In the genomic region with DNA sequence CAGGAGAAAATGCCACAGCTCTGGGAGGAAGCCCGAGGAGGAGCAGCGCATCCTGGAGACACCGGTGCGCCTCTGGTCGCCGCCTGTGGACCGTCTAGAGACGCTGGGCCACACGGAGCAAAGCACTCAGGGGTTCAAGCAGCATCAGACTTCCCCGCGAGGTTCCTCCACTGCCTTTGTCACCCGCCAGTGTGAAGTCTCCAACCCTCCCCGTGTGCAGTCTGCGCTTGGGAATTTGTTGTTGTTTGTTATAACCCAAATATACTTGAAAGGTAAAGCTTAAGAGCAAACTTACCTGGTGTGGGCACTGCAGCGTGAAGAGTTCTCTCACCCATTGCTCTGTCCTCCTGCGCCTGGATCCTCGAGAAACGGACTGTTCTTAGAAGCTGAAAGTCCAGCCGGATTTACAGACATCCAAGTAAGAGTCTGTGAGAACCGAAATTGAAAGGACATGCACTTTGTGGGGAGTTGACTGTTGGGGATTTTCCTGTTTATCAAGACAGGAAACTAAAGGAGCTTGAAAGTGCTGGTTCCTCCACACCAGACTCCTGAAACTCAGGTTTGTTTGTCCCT, we compare ENCODE assay signal across 8 cellular contexts. TPM values are rescaled to one million over a fixed set of nuclear protein-coding genes. Genes with fewer than 3 reads are reported as not detected.
DNase-seq lines count a peak whose midpoint lies in the region; ATAC-seq and TF ChIP-seq lines count a peak whose summit lies in the region.

A gene with protein sequence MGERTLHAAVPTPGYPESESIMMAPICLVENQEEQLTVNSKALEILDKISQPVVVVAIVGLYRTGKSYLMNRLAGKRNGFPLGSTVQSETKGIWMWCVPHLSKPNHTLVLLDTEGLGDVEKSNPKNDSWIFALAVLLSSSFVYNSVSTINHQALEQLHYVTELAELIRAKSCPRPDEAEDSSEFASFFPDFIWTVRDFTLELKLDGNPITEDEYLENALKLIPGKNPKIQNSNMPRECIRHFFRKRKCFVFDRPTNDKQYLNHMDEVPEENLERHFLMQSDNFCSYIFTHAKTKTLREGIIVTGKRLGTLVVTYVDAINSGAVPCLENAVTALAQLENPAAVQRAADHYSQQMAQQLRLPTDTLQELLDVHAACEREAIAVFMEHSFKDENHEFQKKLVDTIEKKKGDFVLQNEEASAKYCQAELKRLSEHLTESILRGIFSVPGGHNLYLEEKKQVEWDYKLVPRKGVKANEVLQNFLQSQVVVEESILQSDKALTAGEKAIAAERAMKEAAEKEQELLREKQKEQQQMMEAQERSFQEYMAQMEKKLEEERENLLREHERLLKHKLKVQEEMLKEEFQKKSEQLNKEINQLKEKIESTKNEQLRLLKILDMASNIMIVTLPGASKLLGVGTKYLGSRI (minus strand): TSS at position 443 of the 573 bp plus-strand sequence. CDS start 108 bp downstream, at position 335.

- peak in 1 of 4 donors; percentile 45 for TF ChIP-seq POLR2A in esophagus squamous epithelium (IDR thresholded peaks at IDR 0.05)

- H3K27ac ChIP-seq in KOPT-K1 (ENCODE audit: low read depth, low read length, poor library complexity, severe bottlenecking) (peak within 1 kb of the TSS; percentile 81), esophagus squamous epithelium (peak within 1 kb of the TSS; percentile 72 to 89 (median 80)), thymus (ENCODE audit: low read depth) (peak within 1 kb of the TSS; percentile 79)

- no peak for TF ChIP-seq CTCF in BJ (IDR thresholded peaks at IDR 0.05; ENCODE audit: insufficient read depth, low read depth, low read length)
- no peak for TF ChIP-seq CTCF in esophagus squamous epithelium (IDR thresholded peaks at IDR 0.05)
- TF ChIP-seq CTCF in omental fat pad (IDR thresholded peaks at IDR 0.05): no peak

- DNase-seq in BJ (ENCODE audit: low read depth) (no peak), esophagus squamous epithelium (lab: John Stamatoyannopoulos, UW) (no peak), omental fat pad (ENCODE audit: low spot score) (no peak), NCI-H748 treated with DMSO at 0.1 percent for 48 hours (lab: John Stamatoyannopoulos, UW) (no peak)
- DNase-seq in activated CD8-positive, alpha-beta memory T cell treated with anti-CD3 and anti-CD28 coated beads, Interleukin-2, amount 50 U/mL, for 48 hours: peak; percentile 71

- POLR2A ChIA-PET in BJ (lab: Charles Lee): interaction anchor here (0.6 kb wide), 1 partner anchor 52 kb away, joined by 3 read pairs; no protein-coding TSS in a partner anchor

- no peaks in the 10 kb centered on the region for H3K27me3 ChIP-seq in BJ (ENCODE audit: control insufficient read depth, insufficient read depth, low read length)
- no peaks in the 10 kb centered on the region for H3K27me3 ChIP-seq in esophagus squamous epithelium
- H3K27me3 ChIP-seq in thymus (ENCODE audit: control insufficient read depth, insufficient read depth): no peaks in the 10 kb centered on the region

- H3K4me1 ChIP-seq in esophagus squamous epithelium: peaks cover 0 to 50% (median 0%) of the 10 kb centered on the region in 3 donors
- H3K4me1 ChIP-seq in thymus (ENCODE audit: control insufficient read depth, insufficient read depth, low read length): no peaks in the 10 kb centered on the region

- H3K36me3 ChIP-seq in BJ (ENCODE audit: control insufficient read depth, insufficient read depth, low read length) (no peaks in the 10 kb centered on the region), KOPT-K1 (ENCODE audit: insufficient read depth, low read length) (peaks cover 3% of the 10 kb centered on the region; the same call in 1 of the 2 replicates), esophagus squamous epithelium (peaks cover 0 to 5% (median 0%) of the 10 kb centered on the region in 3 donors), thymus (ENCODE audit: control insufficient read depth, insufficient read depth) (no peaks in the 10 kb centered on the region)

- ATAC-seq in GM19463 (IDR thresholded peaks at IDR 0.05; ENCODE audit: unreplicated experiment) (peak; percentile 42), omental fat pad (ENCODE audit: low FRiP score) (peak; percentile 80)

- intact Hi-C loops in esophagus squamous epithelium (cut with DNase I): no loop called here

- H3K9me3 ChIP-seq in KOPT-K1 (ENCODE audit: insufficient read depth, low read length, poor library complexity, severe bottlenecking) (no peaks in the 10 kb centered on the region), esophagus squamous epithelium (no peaks in the 10 kb centered on the region), thymus (ENCODE audit: control insufficient read depth) (no peaks in the 10 kb centered on the region)

- CTCF ChIA-PET in BJ (lab: Yijun Ruan, JAX): no interaction called here

- WGBS in esophagus squamous epithelium, 2 donors: 12 to 24% methylated on average over 19 to 20 of the region's 20 CpGs
- under 1% methylated on average over 20 of the region's 20 CpGs for WGBS in thymus

- H3K4me3 ChIP-seq in BJ (ENCODE audit: low read depth, low read length) (peak within 1 kb of the TSS; percentile 42), esophagus squamous epithelium (peak within 1 kb of the TSS; percentile 42 to 76 (median 54)), thymus (ENCODE audit: low read length) (peak within 1 kb of the TSS; percentile 38)

RNA-seq across cellular contexts. Expression of the gene that starts here (rescaled TPM):
- polyA plus RNA-seq in BJ (2011; rRNA removed) (1.2 and 1.4 TPM in 2 replicates), thymus (17.9 TPM)
- polyA minus RNA-seq in BJ (2011; rRNA and poly(A)+ RNA removed): 0.67 and 0.90 TPM in 2 replicates
- total RNA-seq in esophagus squamous epithelium (1 to 10 TPM; 2.5 to 7.4 (median 4.1) TPM), omental fat pad (10 to 100 TPM in 1 of 4 donors, 1 to 10 TPM in 3; 4.1 to 95.2 (median 7.5) TPM)
